8 cellular contexts compared by ENCODE assay signal in genomic region chr16:3282747-3283524, GRCh38. TPM values are rescaled to one million over a fixed set of nuclear protein-coding genes. Genes with fewer than 3 reads are reported as not detected.
DNase-seq lines count a peak whose midpoint lies in the region; ATAC-seq and TF ChIP-seq lines count a peak whose summit lies in the region.

TSS of gene ZNF263 (plus strand) at chr16:3283491. CDS start at chr16:3283819, 328 bp downstream.

- peak within 1 kb of the TSS; percentile 99 for H3K4me3 ChIP-seq in BE2C (ENCODE audit: low read depth, low read length)
- H3K4me3 ChIP-seq in coronary artery: peak within 1 kb of the TSS; percentile 77

- TF ChIP-seq CTCF in BE2C (IDR thresholded peaks at IDR 0.05; ENCODE audit: low read depth, low read length): no peak
- TF ChIP-seq CTCF in coronary artery (IDR thresholded peaks at IDR 0.05): no peak

- ATAC-seq in GM19324 (IDR thresholded peaks at IDR 0.05; ENCODE audit: low FRiP score, unreplicated experiment) (peak; percentile 84), HG03469 (IDR thresholded peaks at IDR 0.05; ENCODE audit: unreplicated experiment) (peak; percentile 66), left colon (peak; percentile 95)

- peak within 1 kb of the TSS; percentile 98 for H3K27ac Mint-ChIP-seq in activated CD4-positive, alpha-beta T cell treated with anti-CD3 and anti-CD28 coated beads, Interleukin-2, amount 10 ng/mL, durations not matched to agents 24 days and 14 days

- H3K27me3 Mint-ChIP-seq in activated CD4-positive, alpha-beta T cell treated with anti-CD3 and anti-CD28 coated beads, Interleukin-2, amount 10 ng/mL, durations not matched to agents 24 days and 14 days: peaks cover 4% of the 10 kb centered on the region

- peak within 1 kb of the TSS; percentile 98 to 99 for H3K27ac ChIP-seq in coronary artery

- H3K4me1 ChIP-seq in BE2C: no peaks in the 10 kb centered on the region

- peak within 1 kb of the TSS; percentile 88 for H3K4me3 Mint-ChIP-seq in activated CD4-positive, alpha-beta T cell treated with anti-CD3 and anti-CD28 coated beads, Interleukin-2, amount 10 ng/mL, durations not matched to agents 24 days and 14 days

- H3K9me3 Mint-ChIP-seq in activated CD4-positive, alpha-beta T cell treated with anti-CD3 and anti-CD28 coated beads, Interleukin-2, amount 10 ng/mL, durations not matched to agents 24 days and 14 days: peaks cover 9% of the 10 kb centered on the region

- H3K36me3 Mint-ChIP-seq in activated CD4-positive, alpha-beta T cell treated with anti-CD3 and anti-CD28 coated beads, Interleukin-2, amount 10 ng/mL, durations not matched to agents 24 days and 14 days (ENCODE audit: low read depth): peaks cover 43% of the 10 kb centered on the region

- H3K36me3 ChIP-seq in BE2C: peaks cover 28% of the 10 kb centered on the region

- intact Hi-C loops in activated CD4-positive, alpha-beta T cell treated with anti-CD3 and anti-CD28 coated beads, Interleukin-2, amount 10 ng/mL, durations not matched to agents 24 days and 14 days (cut with micrococcal nuclease): loop anchor here (1.0 to 10.0 kb wide), 7 partner anchors 19 to 258 kb away; partner anchors contain the start of genes CLUAP1, HCFC1R1, THOC6 and TIGD7
- intact Hi-C loops in left colon (cut with DNase I, micrococcal nuclease): no loop called here

- no peaks in the 10 kb centered on the region for H3K9me3 ChIP-seq in BE2C

- H3K27me3 ChIP-seq in BE2C: peaks cover 3% of the 10 kb centered on the region

- peaks cover 18% of the 10 kb centered on the region for H3K4me1 Mint-ChIP-seq in activated CD4-positive, alpha-beta T cell treated with anti-CD3 and anti-CD28 coated beads, Interleukin-2, amount 10 ng/mL, durations not matched to agents 24 days and 14 days

- DNase-seq in BE2C (peak; percentile 97), NCI-H526 treated with DMSO at 0.1 percent for 48 hours (lab: John Stamatoyannopoulos, UW) (peak; percentile 91), coronary artery (ENCODE audit: low spot score) (peak; percentile 97), left colon (peak; percentile 96 to 97)
- peak; percentile 98 for DNase-seq in activated CD4-positive, alpha-beta T cell treated with anti-CD3 and anti-CD28 coated beads, Interleukin-2, amount 10 ng/mL, durations not matched to agents 24 days and 14 days
- peak; percentile 94 for DNase-seq in stimulated activated CD4-positive, alpha-beta T cell treated with anti-CD3 and anti-CD28 coated beads, Interleukin-1b, Interleukin-23, amount 100 ng/mL, for 48 hours

RNA-seq across cellular contexts. Expression of gene ZNF263, which starts in this region (rescaled TPM):
- 123 TPM for polyA plus RNA-seq in BE2C (2012; ENCODE audit: insufficient read depth, insufficient read length, low read depth)
- 27.0 and 31.3 TPM in 2 replicates for total RNA-seq in activated CD4-positive, alpha-beta T cell treated with anti-CD3 and anti-CD28 coated beads, Interleukin-2, amount 10 ng/mL, durations not matched to agents 24 days and 14 days
- total RNA-seq in left colon: 10 to 100 TPM; 21.2 to 24.3 TPM

Comparison
In these comparisons a context has a peak if more than half of its experiments do, and no peak if none do; other contexts are left out.
1. Peak in every context shown above with its lines: DNase-seq, ATAC-seq, H3K4me3 ChIP-seq and H3K27ac ChIP-seq.